7 cellular contexts compared by ENCODE assay signal in the genomic region with DNA sequence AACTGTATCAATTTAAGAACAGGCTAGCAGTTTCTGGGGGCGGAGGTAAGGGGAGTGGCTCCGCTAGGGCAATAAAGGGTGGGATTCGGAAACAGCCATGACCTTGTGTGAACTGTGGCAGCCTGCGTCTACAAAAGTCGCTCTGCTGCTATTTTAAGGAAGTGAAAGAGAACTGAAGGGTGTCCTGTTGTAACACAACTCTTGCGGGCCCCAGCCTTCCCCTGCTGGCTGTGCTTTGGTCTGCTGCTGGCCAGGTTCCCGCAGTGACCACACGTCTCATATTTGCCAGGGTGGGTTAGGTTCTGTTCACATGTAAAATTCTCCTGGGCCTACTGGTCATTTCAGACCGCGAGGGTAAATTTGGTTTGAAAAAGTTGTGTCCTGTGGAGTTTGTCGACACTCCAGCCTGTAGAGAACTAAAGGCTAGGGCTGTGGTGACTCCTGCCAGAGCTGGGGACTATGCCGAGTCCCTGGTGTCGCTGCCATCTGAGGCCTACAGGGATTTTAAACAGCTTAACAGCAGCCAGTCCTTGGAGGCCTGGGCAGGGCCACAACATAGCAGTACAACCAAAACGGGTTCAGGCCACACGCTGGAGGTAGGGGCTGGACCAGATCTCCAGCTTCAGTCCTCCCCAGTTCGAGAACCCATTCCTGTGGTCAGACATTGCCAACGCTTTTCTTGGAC. TPM values are rescaled to one million over a fixed set of nuclear protein-coding genes. Genes with fewer than 3 reads are reported as not detected.
DNase-seq lines count a peak whose midpoint lies in the region; ATAC-seq and TF ChIP-seq lines count a peak whose summit lies in the region.

No MANE protein-coding gene starts in this region.

- ATAC-seq in GM21786 (IDR thresholded peaks at IDR 0.05; ENCODE audit: unreplicated experiment), result peak; percentile 73

- DNase-seq in GM13977 (ENCODE audit: low spot score), result peak; percentile 89
- peak; percentile 85 for DNase-seq in MM.1S
- peak; percentile 9 for DNase-seq in astrocyte of the cerebellum (ENCODE audit: low read depth)
- no peak for DNase-seq in COR-L47 (lab: John Stamatoyannopoulos, UW)

- H3K27me3 ChIP-seq in MM.1S (replicated peaks; ENCODE audit: insufficient read depth, low read length) (no peaks in the 10 kb centered on the region), iPS-18a (ENCODE audit: control insufficient read depth, insufficient read depth, low read length) (peaks cover 23% of the 10 kb centered on the region), skeletal muscle tissue (ENCODE audit: control insufficient read depth in 3 of 3, insufficient read depth in 3 of 3, low read length in 3 of 3) (no peaks in the 10 kb centered on the region)

- H3K36me3 ChIP-seq in MM.1S (replicated peaks; ENCODE audit: insufficient read depth, low read length) (no peaks in the 10 kb centered on the region), iPS-18a (ENCODE audit: control insufficient read depth, low read depth, low read length) (no peaks in the 10 kb centered on the region), skeletal muscle tissue (ENCODE audit: control insufficient read depth in 3 of 3, insufficient read depth in 3 of 3, low read length in 3 of 3) (no peaks in the 10 kb centered on the region)

- H4K20me1 ChIP-seq in MM.1S (ENCODE audit: insufficient read depth, low read length), result no peaks in the 10 kb centered on the region

- H3K27ac ChIP-seq in MM.1S (ENCODE audit: low read length) (peak overlapping the region; percentile 96), iPS-18a (ENCODE audit: low read length) (no peak overlapping the region), skeletal muscle tissue (ENCODE audit: low read depth, low read length) (peak overlapping the region; percentile 97)

- H3K9me3 ChIP-seq in MM.1S (replicated peaks; ENCODE audit: insufficient read depth, low read length) (no peaks in the 10 kb centered on the region), iPS-18a (ENCODE audit: control insufficient read depth, low read depth, low read length) (no peaks in the 10 kb centered on the region), skeletal muscle tissue (ENCODE audit: control insufficient read depth in 3 of 3, low read length in 3 of 3) (no peaks in the 10 kb centered on the region)

- peak overlapping the region; percentile 74 for H2AFZ ChIP-seq in MM.1S (ENCODE audit: low read length)

- peak overlapping the region; percentile 95 for H3K4me2 ChIP-seq in MM.1S (ENCODE audit: low read depth, low read length)

- peaks cover 27% of the 10 kb centered on the region for H3K4me1 ChIP-seq in MM.1S (ENCODE audit: low read length)
- H3K4me1 ChIP-seq in iPS-18a (ENCODE audit: control insufficient read depth, low read depth, low read length), result peaks cover 11% of the 10 kb centered on the region
- peaks cover 25 to 52% (median 35%) of the 10 kb centered on the region in 3 donors for H3K4me1 ChIP-seq in skeletal muscle tissue (ENCODE audit: control insufficient read depth in 3 of 3, insufficient read depth in 3 of 3, low read length in 3 of 3)

- H3K9ac ChIP-seq in MM.1S (ENCODE audit: low read length) (peak overlapping the region; percentile 89), iPS-18a (ENCODE audit: low read length) (peak overlapping the region; percentile 55), skeletal muscle tissue (ENCODE audit: low read depth in 1 of 3, low read length in 3 of 3) (peak overlapping the region; percentile 84 to 94 (median 93))

- H3K79me2 ChIP-seq in MM.1S (ENCODE audit: low read length), result peaks cover 23% of the 10 kb centered on the region

- no peaks in the 10 kb centered on the region for H3K9me2 ChIP-seq in MM.1S (replicated peaks; ENCODE audit: insufficient read depth, low read length)

- H3F3A ChIP-seq in MM.1S (ENCODE audit: insufficient read depth, low read length), result peaks cover 24% of the 10 kb centered on the region

- in situ Hi-C loops in GM13977 (cut with MboI; ENCODE audit: low pct_unique_long_range_greater_than_20kb, low sequenced_read_pairs, unreplicated experiment) (no loop called here), astrocyte of the cerebellum (cut with HindIII; ENCODE audit: low sequenced_read_pairs) (no loop called here)

- TF ChIP-seq CTCF in GM13977 (IDR thresholded peaks at IDR 0.05; ENCODE audit: extremely low read depth, insufficient read depth, missing control alignments) (peak; percentile 17), MM.1S (IDR thresholded peaks at IDR 0.05; ENCODE audit: low read length) (no peak), astrocyte of the cerebellum (IDR thresholded peaks at IDR 0.05; ENCODE audit: low read depth, low read length, missing control alignments) (no peak)

- H3K4me3 ChIP-seq in MM.1S (ENCODE audit: low read length) (peak overlapping the region; percentile 82), astrocyte of the cerebellum (ENCODE audit: low read depth, low read length) (peak overlapping the region; percentile 61), iPS-18a (ENCODE audit: low read length) (peak overlapping the region; percentile 62), skeletal muscle tissue (ENCODE audit: low read length in 3 of 3) (peak overlapping the region; percentile 81 to 92 (median 91))

RNA-seq across cellular contexts. Expression of a gene that starts 1.1 kb away (rescaled TPM):
- total RNA-seq in skeletal muscle tissue, result 65.8 TPM

RNA-seq across cellular contexts. Expression of a gene that starts 27.4 kb away (rescaled TPM):
- total RNA-seq in skeletal muscle tissue, result 29.2 TPM
